ENCODE assay signal across 8 cellular contexts in the genomic region with DNA sequence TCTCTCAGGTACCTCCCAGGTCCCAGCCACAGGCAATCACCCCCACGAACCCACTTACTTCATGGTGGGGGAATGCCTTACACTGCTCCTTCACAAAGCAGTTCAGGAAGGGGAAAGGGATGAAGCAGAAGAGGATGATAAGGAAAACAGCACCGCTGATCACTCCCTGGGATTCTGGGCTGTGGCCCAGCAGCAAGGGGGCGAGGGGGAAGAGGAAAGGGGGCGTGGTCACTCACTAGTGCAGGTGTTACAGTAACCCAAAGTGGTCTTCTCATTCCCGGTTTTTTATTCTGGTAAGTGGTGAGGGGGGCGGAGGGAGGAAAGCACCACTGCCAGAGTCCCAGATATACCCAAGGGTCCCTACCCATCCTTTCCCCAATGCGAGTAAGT. TPM values are rescaled to one million over a fixed set of nuclear protein-coding genes. Genes with fewer than 3 reads are reported as not detected.
DNase-seq lines count a peak whose midpoint lies in the region; ATAC-seq and TF ChIP-seq lines count a peak whose summit lies in the region.

No MANE protein-coding gene starts in this region.

- DNase-seq in AG09309 (ENCODE audit: low read depth) (no peak), choroid plexus epithelial cell (ENCODE audit: low read depth) (no peak), naive B cell (no peak), kidney tubule cell (ENCODE audit: low spot score) (no peak), T1000 (lab: John Stamatoyannopoulos, UW) (no peak), glomerular visceral epithelial cell (ENCODE audit: extremely low spot score) (no peak)

- H3K4me3 Mint-ChIP-seq in IgD-negative memory B cell (peak overlapping the region; percentile 92 to 99 (median 96)), naive B cell (peak overlapping the region; percentile 87 to 100 (median 96))

- H3K36me3 Mint-ChIP-seq in IgD-negative memory B cell (peaks cover 2% of the 10 kb centered on the region), naive B cell (peaks cover 7 to 16% of the 10 kb centered on the region in 2 donors)

- H3K9me3 Mint-ChIP-seq in IgD-negative memory B cell (no peaks in the 10 kb centered on the region), naive B cell (no peaks in the 10 kb centered on the region)

- H3K27ac Mint-ChIP-seq in IgD-negative memory B cell = peak overlapping the region in 1 of 3 donors; percentile 93
- H3K27ac Mint-ChIP-seq in naive B cell = no peak overlapping the region

- H3K27me3 Mint-ChIP-seq in IgD-negative memory B cell (no peaks in the 10 kb centered on the region), naive B cell (no peaks in the 10 kb centered on the region)

- no peak for TF ChIP-seq CTCF in AG09309 (IDR thresholded peaks at IDR 0.05; ENCODE audit: control insufficient read depth, insufficient read depth, low read depth, low read length, missing control alignments)
- no peak for TF ChIP-seq CTCF in choroid plexus epithelial cell (conservative IDR thresholded peaks at IDR 0.05; ENCODE audit: low read depth, low read length)

- peak overlapping the region; percentile 83 for H3K4me3 ChIP-seq in AG09309 (ENCODE audit: control insufficient read depth, low read depth, low read length)
- peak overlapping the region; percentile 83 for H3K4me3 ChIP-seq in choroid plexus epithelial cell (ENCODE audit: low read depth, low read length)

- H3K4me1 Mint-ChIP-seq in IgD-negative memory B cell (peaks cover 19 to 41% (median 32%) of the 10 kb centered on the region in 3 donors), naive B cell (peaks cover 38 to 61% (median 53%) of the 10 kb centered on the region in 3 donors)

- ATAC-seq in naive B cell (ENCODE audit: low read depth in 2 of 2) = no peak
- ATAC-seq in HG03565 (IDR thresholded peaks at IDR 0.05; ENCODE audit: unreplicated experiment) = no peak

RNA-seq across cellular contexts. Expression of a gene that starts 0.7 kb away (rescaled TPM):
- polyA plus RNA-seq in IgD-negative memory B cell = 34.7 TPM
- 10 to 100 TPM; 29.7 to 61.6 (median 34.5) TPM for polyA plus RNA-seq in naive B cell (ENCODE audit: low read depth in 6 of 6)

RNA-seq across cellular contexts. Expression of a gene that starts 6.2 kb away (rescaled TPM):
- polyA plus RNA-seq in IgD-negative memory B cell (5.6 TPM), naive B cell (ENCODE audit: low read depth in 6 of 6) (1 to 10 TPM in 5 of 6 donors, under 1 TPM in 1; 0.55 to 3.8 (median 2.0) TPM)

RNA-seq across cellular contexts. Expression of a gene that starts 16.3 kb away (rescaled TPM):
- 24.8 TPM for polyA plus RNA-seq in IgD-negative memory B cell
- 10 to 100 TPM; 11.7 to 26.8 (median 16.4) TPM for polyA plus RNA-seq in naive B cell (ENCODE audit: low read depth in 6 of 6)

RNA-seq across cellular contexts. Expression of a gene that starts 20.4 kb away (rescaled TPM):
- polyA plus RNA-seq in IgD-negative memory B cell (12.9 TPM), naive B cell (ENCODE audit: low read depth in 6 of 6) (10 to 100 TPM in 3 of 6 donors, 1 to 10 TPM in 3; 7.0 to 19.3 (median 9.9) TPM)

RNA-seq across cellular contexts. Expression of a gene that starts 33.3 kb away (rescaled TPM):
- polyA plus RNA-seq in IgD-negative memory B cell (52.6 TPM), naive B cell (ENCODE audit: low read depth in 6 of 6) (10 to 100 TPM; 36.7 to 50.0 (median 46.2) TPM)
